23 cellular contexts compared by ENCODE assay signal in the genomic region with DNA sequence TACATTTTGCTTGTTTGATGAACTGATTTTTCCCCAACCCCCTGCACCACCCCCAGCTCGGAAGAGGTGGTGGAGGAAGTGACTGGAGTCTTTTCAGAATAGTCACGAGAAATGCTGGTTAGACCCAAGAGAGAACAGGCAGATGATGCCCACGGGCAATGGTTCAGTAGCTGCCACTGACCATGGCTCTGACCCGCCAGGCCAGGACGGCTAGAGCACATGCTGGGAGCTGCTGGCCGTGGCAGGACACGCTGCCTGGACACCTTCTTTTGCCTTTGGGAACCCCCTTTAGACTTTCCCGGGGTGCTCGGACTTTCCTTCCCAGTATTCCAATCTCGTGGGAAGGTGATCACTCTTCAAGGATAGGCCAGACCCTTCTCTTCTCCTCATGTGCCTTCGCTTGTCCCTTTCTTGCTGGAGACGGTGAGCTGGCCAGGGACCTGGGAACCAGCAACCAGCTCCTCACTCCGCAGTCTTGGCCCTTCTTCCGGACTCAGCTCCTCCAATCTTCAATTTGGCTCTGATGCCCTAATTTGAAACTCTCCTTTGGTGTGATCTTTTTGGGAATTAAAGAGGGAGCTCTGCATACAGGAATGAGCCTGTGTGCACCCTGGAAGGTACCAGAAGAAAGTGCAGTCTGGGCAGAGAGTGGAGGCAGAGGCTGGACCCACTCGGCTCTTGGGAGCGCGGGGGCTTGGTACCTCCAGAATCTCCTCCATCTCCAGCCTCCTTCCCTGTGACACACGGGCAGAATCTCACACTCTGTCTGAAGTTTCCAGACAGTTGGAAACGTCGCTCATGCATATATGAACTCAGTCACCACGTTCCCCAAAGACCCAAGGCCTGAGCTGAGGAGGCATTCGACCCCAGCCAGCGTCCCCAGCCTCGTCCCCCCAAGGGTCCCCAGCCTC. TPM values are rescaled to one million over a fixed set of nuclear protein-coding genes. Genes with fewer than 3 reads are reported as not detected.
DNase-seq lines count a peak whose midpoint lies in the region; ATAC-seq and TF ChIP-seq lines count a peak whose summit lies in the region.
"Had no signal": no experiment of that assay in that cellular context is flagged by ENCODE, and none has a peak within 500 bp of the region (broad histone marks: within the 10 kb centered on the region; RNA-seq: fewer than 3 reads in every experiment).

No MANE protein-coding gene starts in this region.

- H3K4me3 ChIP-seq in heart right ventricle: no peak overlapping the region
- H3K4me3 ChIP-seq in osteoblast (ENCODE audit: insufficient read depth, low read length): no peak overlapping the region
- no peak overlapping the region for H3K4me3 ChIP-seq in aorta (ENCODE audit: low read length in 2 of 2)
- no peak overlapping the region for H3K4me3 ChIP-seq in neural progenitor cell
- H3K4me3 ChIP-seq: GM23248, K562 had no signal

- no peak for ATAC-seq in left cardiac atrium
- ATAC-seq in heart right ventricle: no peak
- ATAC-seq in left ventricle myocardium superior: no peak
- no peak for ATAC-seq in aorta (ENCODE audit: low FRiP score)
- ATAC-seq in GM19351 (IDR thresholded peaks at IDR 0.05; ENCODE audit: unreplicated experiment): no peak
- ATAC-seq: K562 had no signal

- H3K4me1 Mint-ChIP-seq in neural progenitor cell: peaks cover 27% of the 10 kb centered on the region

- H3K9me3 ChIP-seq in heart right ventricle (no peaks in the 10 kb centered on the region), osteoblast (ENCODE audit: low read depth, low read length) (no peaks in the 10 kb centered on the region), aorta (ENCODE audit: control insufficient read depth, low read length) (no peaks in the 10 kb centered on the region), neural progenitor cell (ENCODE audit: low read depth) (no peaks in the 10 kb centered on the region)

- peaks cover 24% of the 10 kb centered on the region for H3F3A ChIP-seq in neural progenitor cell (ENCODE audit: low read depth)

- H3K79me2 ChIP-seq in osteoblast (ENCODE audit: insufficient read depth, low read length) (no peaks in the 10 kb centered on the region), neural progenitor cell (ENCODE audit: low read depth) (peaks cover 4% of the 10 kb centered on the region)

- peak; percentile 16 for DNase-seq in left cardiac atrium
- no peak for DNase-seq in heart right ventricle
- DNase-seq in left ventricle myocardium superior: peak; percentile 9
- peak; percentile 66 for DNase-seq in osteoblast (ENCODE audit: insufficient read length, low spot score, missing footprints)
- peak; percentile 20 to 39 for DNase-seq in aorta
- DNase-seq in cerebellar cortex (ENCODE audit: low spot score): no peak
- no peak for DNase-seq in neural progenitor cell (ENCODE audit: low spot score)
- DNase-seq: Calu3, DMS79 treated with DMSO at 0.1 percent for 48 hours, GM23248, H9, Kasumi-1, MV-4-11, NCI-H1105, NCI-H1436 treated with DMSO at 0.1 percent for 48 hours, NCI-H187 treated with DMSO at 0.1 percent for 48 hours, NCI-H2107, NCI-H524, NCI-H748 treated with DMSO at 0.1 percent for 48 hours, SHP77 had no signal

- H3K27me3 ChIP-seq in heart right ventricle (peaks cover 0 to 27% (median 13%) of the 10 kb centered on the region in 7 donors), osteoblast (ENCODE audit: insufficient read depth, low read length) (peaks cover 21% of the 10 kb centered on the region), aorta (ENCODE audit: control insufficient read depth in 1 of 2, insufficient read depth in 2 of 2, low read length in 1 of 2) (no peaks in the 10 kb centered on the region), neural progenitor cell (no peaks in the 10 kb centered on the region)

- H3K9me3 Mint-ChIP-seq in neural progenitor cell: peaks cover 2% of the 10 kb centered on the region
- H3K9me3 Mint-ChIP-seq: H9 had no signal

- H2AFZ ChIP-seq in osteoblast (ENCODE audit: low read length) (no peak overlapping the region), neural progenitor cell (replicated peaks) (no peak overlapping the region)
- H2AFZ ChIP-seq: GM23248 had no signal

- no peaks in the 10 kb centered on the region for H3K36me3 Mint-ChIP-seq in neural progenitor cell

- no peak overlapping the region for H3K9ac ChIP-seq in neural progenitor cell
- H3K9ac ChIP-seq: GM23248 had no signal

- no peak overlapping the region for H3K4me2 ChIP-seq in osteoblast (ENCODE audit: insufficient read depth, low read length)
- no peak overlapping the region for H3K4me2 ChIP-seq in neural progenitor cell

- peaks cover 0 to 19% (median 13%) of the 10 kb centered on the region in 9 donors for H3K4me1 ChIP-seq in heart right ventricle
- H3K4me1 ChIP-seq in osteoblast (ENCODE audit: insufficient read depth, low read length): no peaks in the 10 kb centered on the region
- no peaks in the 10 kb centered on the region for H3K4me1 ChIP-seq in aorta (ENCODE audit: control insufficient read depth in 1 of 2, insufficient read depth in 2 of 2, low read length in 2 of 2)
- H3K4me1 ChIP-seq in neural progenitor cell: peaks cover 6% of the 10 kb centered on the region

- H3K27ac ChIP-seq in heart right ventricle (no peak overlapping the region), osteoblast (ENCODE audit: low read depth, low read length) (no peak overlapping the region), aorta (ENCODE audit: low read depth in 1 of 2, low read length in 2 of 2) (no peak overlapping the region), neural progenitor cell (no peak overlapping the region)
- H3K27ac ChIP-seq: GM23248 had no signal

- intact Hi-C loops in left cardiac atrium (cut with DNase I) (no loop called here), heart right ventricle (cut with DNase I) (loop anchor here in 9 of 10 donors (5.0 to 10.0 kb wide), 6 partner anchors 55 to 168 kb away; no protein-coding TSS in a partner anchor), left ventricle myocardium superior (cut with micrococcal nuclease) (no loop called here), aorta (cut with DNase I) (no loop called here)

- no peak overlapping the region for H3K27ac Mint-ChIP-seq in neural progenitor cell
- H3K27ac Mint-ChIP-seq: H9 had no signal

- H3K36me3 ChIP-seq in heart right ventricle (no peaks in the 10 kb centered on the region), osteoblast (ENCODE audit: insufficient read depth, low read length) (no peaks in the 10 kb centered on the region), aorta (ENCODE audit: control insufficient read depth in 1 of 2, insufficient read depth in 2 of 2, low read length in 1 of 2) (no peaks in the 10 kb centered on the region), neural progenitor cell (no peaks in the 10 kb centered on the region)

- TF ChIP-seq CTCF in heart right ventricle (IDR thresholded peaks at IDR 0.05): no peak
- no peak for TF ChIP-seq CTCF in osteoblast (IDR thresholded peaks at IDR 0.05; ENCODE audit: extremely low read depth, low read depth, low read length)
- no peak for TF ChIP-seq CTCF in neural progenitor cell (IDR thresholded peaks at IDR 0.05)

- H3K4me3 Mint-ChIP-seq in neural progenitor cell: no peak overlapping the region
- H3K4me3 Mint-ChIP-seq: H9 had no signal

- no peaks in the 10 kb centered on the region for H4K20me1 ChIP-seq in osteoblast (ENCODE audit: insufficient read depth, low read length)
- no peaks in the 10 kb centered on the region for H4K20me1 ChIP-seq in neural progenitor cell (ENCODE audit: low read depth)

- WGBS in heart right ventricle, 2 donors: 90 to 91% methylated on average over 24 of the region's 24 CpGs
- 85 to 87% methylated on average over 24 of the region's 24 CpGs for WGBS in aorta, 2 donors

- H3K27me3 Mint-ChIP-seq in neural progenitor cell (ENCODE audit: insufficient read depth, low read depth): peaks cover 8% of the 10 kb centered on the region

RNA-seq across cellular contexts. Expression of a gene that starts 4.0 kb away (rescaled TPM):
- total RNA-seq in left cardiac atrium (1 to 10 TPM; 3.0 to 6.0 TPM), heart right ventricle (1 to 10 TPM; 1.2 to 5.0 (median 1.9) TPM), left ventricle myocardium superior (4.1 TPM), osteoblast (0.36 TPM in 1 of 2 replicates, not detected in the other), aorta (10 to 100 TPM in 1 of 2 donors, 1 to 10 TPM in 1; 3.8 to 11.8 TPM), neural progenitor cell (ENCODE audit: low replicate concordance) (40.2 and 41.0 TPM in 2 replicates)
- polyA plus RNA-seq in heart right ventricle (1 to 10 TPM; 4.3 to 7.0 TPM), aorta (10 to 100 TPM in 1 of 2 donors, 1 to 10 TPM in 1; 2.6 to 16.2 TPM)
- total RNA-seq: A172, GM23248 had no signal
- polyA plus RNA-seq: GM23248 had no signal

Comparison
In these comparisons a context has a peak if more than half of its experiments do, and no peak if none do; other contexts are left out.
1. DNase-seq: peak in left cardiac atrium (single experiment), left ventricle myocardium superior (single experiment), osteoblast (single experiment) and aorta (2 of 2); none in heart right ventricle (0 of 2), cerebellar cortex (single experiment) and neural progenitor cell (single experiment).
2. intact Hi-C loops: an anchor here in heart right ventricle (5.0 to 10.0 kb wide); none called in left cardiac atrium, left ventricle myocardium superior and aorta.